In genomic region chr16:24977673-24978065, GRCh38 we compare ENCODE assay signal across 1 cellular context.
A peak's percentile ranks its signal among the peaks of the same experiment; 100 is the strongest.
TF ChIP-seq lines count a peak whose summit lies in the region.

No MANE protein-coding gene starts in this region.

TF ChIP-seq in SK-N-SH, 30 proteins besides CTCF, POLR2A, EP300 and RAD21 (continued from another document):
- TF ChIP-seq RCOR1 (IDR thresholded peaks at IDR 0.05; ENCODE audit: low read length) (no peak), MEF2A (IDR thresholded peaks at IDR 0.05; ENCODE audit: borderline replicate concordance, low read depth) (no peak), RXRA (IDR thresholded peaks at IDR 0.05; ENCODE audit: borderline replicate concordance, low read depth) (peak; percentile 60; the same call in 1 of the 2 replicates), ELF1 (IDR thresholded peaks at IDR 0.05) (no peak), FOXJ3 (CRISPR knock-in tag; IDR thresholded peaks at IDR 0.05) (no peak), JUND (IDR thresholded peaks at IDR 0.05) (peak; percentile 88), FOSL2 (IDR thresholded peaks at IDR 0.05; ENCODE audit: borderline replicate concordance, low read depth) (peak; percentile 92), REST (IDR thresholded peaks at IDR 0.05; ENCODE audit: low read depth, low read length) (no peak), POLR2AphosphoS5 (IDR thresholded peaks at IDR 0.05; ENCODE audit: low read depth, low read length) (no peak), USF2 (IDR thresholded peaks at IDR 0.05; ENCODE audit: borderline replicate concordance, low read depth, low read length) (no peak), PBX3 (IDR thresholded peaks at IDR 0.05) (peak; percentile 50; the same call in 1 of the 2 replicates), ZBTB33 (IDR thresholded peaks at IDR 0.05; ENCODE audit: borderline replicate concordance, low read depth) (no peak), GABPA (IDR thresholded peaks at IDR 0.05; ENCODE audit: low read depth) (no peak), MAX (IDR thresholded peaks at IDR 0.05; ENCODE audit: low read depth) (peak; percentile 58; the same call in 1 of the 2 replicates), CHD2 (IDR thresholded peaks at IDR 0.05; ENCODE audit: low read length, partially characterized antibody) (no peak), SIN3A (IDR thresholded peaks at IDR 0.05; ENCODE audit: borderline replicate concordance, low read depth, low read length) (no peak)
